Comparison of ENCODE assay signal across 9 cellular contexts in genomic region chr12:57086951-57087688, GRCh38. TPM values are rescaled to one million over a fixed set of nuclear protein-coding genes. Genes with fewer than 3 reads are reported as not detected.
DNase-seq lines count a peak whose midpoint lies in the region; ATAC-seq and TF ChIP-seq lines count a peak whose summit lies in the region.
"Had no signal": no experiment of that assay in that cellular context is flagged by ENCODE, and none has a peak within 500 bp of the region (broad histone marks: within the 10 kb centered on the region; RNA-seq: fewer than 3 reads in every experiment).

No MANE protein-coding gene starts in this region.

- no peaks in the 10 kb centered on the region for H3K27me3 Mint-ChIP-seq in CD4-positive, alpha-beta T cell

- peak overlapping the region; percentile 98 for H3K27ac Mint-ChIP-seq in CD4-positive, alpha-beta T cell

- H3K27me3 ChIP-seq in CD4-positive, alpha-beta T cell (ENCODE audit: control insufficient read depth, insufficient read depth, low read length), result no peaks in the 10 kb centered on the region
- H3K27me3 ChIP-seq in HUES48 (ENCODE audit: control insufficient read depth, insufficient read depth, low read length) (no peaks in the 10 kb centered on the region), right atrium auricular region (no peaks in the 10 kb centered on the region), uterus (no peaks in the 10 kb centered on the region)

- peak; percentile 56 for ATAC-seq in CD4-positive, alpha-beta T cell (ENCODE audit: poor library complexity)
- peak; percentile 36 for ATAC-seq in GM21360 (IDR thresholded peaks at IDR 0.05; ENCODE audit: unreplicated experiment)

- TF ChIP-seq POLR2A in uterus (IDR thresholded peaks at IDR 0.05), result peak; percentile 49 to 84

- CTCF ChIA-PET in CD4-positive, alpha-beta T cell (lab: Charles Lee), result interaction anchor here (0.6 to 2.0 kb wide), 2 partner anchors 18 to 25 kb away, joined by 4 to 12 read pairs (median 5); no protein-coding TSS in a partner anchor

- no peaks in the 10 kb centered on the region for H3K9me3 Mint-ChIP-seq in CD4-positive, alpha-beta T cell

- no peak for TF ChIP-seq CTCF in CD4-positive, alpha-beta T cell (IDR thresholded peaks at IDR 0.05)
- TF ChIP-seq CTCF in right atrium auricular region (IDR thresholded peaks at IDR 0.05), result no peak
- peak in 1 of 4 experiments; percentile 11 for TF ChIP-seq CTCF in uterus (IDR thresholded peaks at IDR 0.05)

- peak overlapping the region; percentile 55 for H3K9ac ChIP-seq in HUES48 (ENCODE audit: low read depth, low read length)

- peak overlapping the region; percentile 99 for H3K27ac ChIP-seq in CD4-positive, alpha-beta T cell (ENCODE audit: low read depth, low read length)
- H3K27ac ChIP-seq in HUES48 (ENCODE audit: low read depth, low read length), result peak overlapping the region; percentile 99
- peak overlapping the region; percentile 97 to 100 for H3K27ac ChIP-seq in right atrium auricular region
- H3K27ac ChIP-seq in uterus, result peak overlapping the region; percentile 96 to 99

- no peaks in the 10 kb centered on the region for H3K9me3 ChIP-seq in CD4-positive, alpha-beta T cell (ENCODE audit: control insufficient read depth, low read length)
- no peaks in the 10 kb centered on the region for H3K9me3 ChIP-seq in HUES48 (ENCODE audit: control insufficient read depth, insufficient read depth, low read length)
- no peaks in the 10 kb centered on the region for H3K9me3 ChIP-seq in right atrium auricular region
- H3K9me3 ChIP-seq in uterus, result no peaks in the 10 kb centered on the region

- intact Hi-C loops in CD4-positive, alpha-beta T cell (cut with DNase I, micrococcal nuclease), result loop anchor here (1.0 to 10.0 kb wide), 3 partner anchors 8 to 452 kb away; partner anchors contain the start of gene BAZ2A (in 1 of the 2)
- intact Hi-C loops in uterus (cut with DNase I; ENCODE audit: low total_unique reads), result no loop called here

- peaks cover 5% of the 10 kb centered on the region for H3K36me3 ChIP-seq in HUES48 (ENCODE audit: control insufficient read depth, insufficient read depth, low read length)
- H3K36me3 ChIP-seq in right atrium auricular region, result peaks cover 11% of the 10 kb centered on the region
- H3K36me3 ChIP-seq in uterus, result no peaks in the 10 kb centered on the region

- peak; percentile 82 to 92 (median 89) for DNase-seq in CD4-positive, alpha-beta T cell
- peak; percentile 84 to 93 (median 90) for DNase-seq in T-helper 1 cell
- peak; percentile 88 for DNase-seq in amniotic epithelial cell (ENCODE audit: low read depth)
- peak; percentile 94 for DNase-seq in right atrium auricular region (ENCODE audit: low spot score)
- DNase-seq in putamen (ENCODE audit: low spot score), result peak; percentile 76
- DNase-seq in uterus, result peak; percentile 96

- peak overlapping the region; percentile 76 for H3K4me3 ChIP-seq in HUES48 (ENCODE audit: low read depth, low read length)
- peak overlapping the region; percentile 58 to 84 for H3K4me3 ChIP-seq in right atrium auricular region
- H3K4me3 ChIP-seq in uterus, result peak overlapping the region; percentile 69 to 89

- H3K4me1 ChIP-seq in HUES48 (ENCODE audit: control insufficient read depth, insufficient read depth, low read length) (peaks cover 9% of the 10 kb centered on the region), right atrium auricular region (peaks cover 0 to 43% of the 10 kb centered on the region in 2 donors), uterus (peaks cover 7 to 23% of the 10 kb centered on the region in 2 donors)

- H3K4me3 Mint-ChIP-seq in CD4-positive, alpha-beta T cell, result peak overlapping the region; percentile 98

- H3K36me3 Mint-ChIP-seq in CD4-positive, alpha-beta T cell (ENCODE audit: low read depth), result peaks cover 42% of the 10 kb centered on the region

- H3K4me1 Mint-ChIP-seq in CD4-positive, alpha-beta T cell (ENCODE audit: low read depth), result peaks cover 56% of the 10 kb centered on the region

- POLR2A ChIA-PET in CD4-positive, alpha-beta T cell (lab: Charles Lee), result interaction anchor here (0.6 to 14.4 kb wide), 11 partner anchors 9 to 458 kb away, joined by 3 to 344 read pairs (median 5); partner anchors contain the start of genes NEMP1 and STAT6

RNA-seq across cellular contexts. Expression of gene NAB2, which starts 1.8 kb away (rescaled TPM):
- total RNA-seq in CD4-positive, alpha-beta T cell, result 1 to 10 TPM; 4.8 to 6.1 TPM
- total RNA-seq in right atrium auricular region, result 10 to 100 TPM in 1 of 2 donors, 1 to 10 TPM in 1; 9.0 to 21.1 TPM
- 10 to 100 TPM in 3 of 4 donors, 1 to 10 TPM in 1; 9.1 to 85.8 (median 33.9) TPM for total RNA-seq in uterus

RNA-seq across cellular contexts. Expression of gene NEMP1, which starts 8.5 kb away (rescaled TPM):
- total RNA-seq in CD4-positive, alpha-beta T cell, result 1 to 10 TPM; 7.2 to 9.9 TPM
- total RNA-seq in right atrium auricular region, result 1 to 10 TPM; 1.9 to 2.2 TPM
- total RNA-seq in uterus, result 10 to 100 TPM in 2 of 4 donors, 1 to 10 TPM in 2; 1.5 to 18.0 (median 9.9) TPM

RNA-seq across cellular contexts. Expression of gene STAT6, which starts 24.0 kb away (rescaled TPM):
- 100 to 1,000 TPM; 133 to 144 TPM for total RNA-seq in CD4-positive, alpha-beta T cell
- total RNA-seq in right atrium auricular region (10 to 100 TPM; 34.3 to 64.3 TPM), uterus (100 to 1,000 TPM in 2 of 4 donors, 10 to 100 TPM in 2; 62.5 to 242 (median 94.3) TPM)

RNA-seq across cellular contexts. Expression of gene MYO1A, which starts 37.2 kb away (rescaled TPM):
- 1 to 10 TPM; 1.0 to 1.1 TPM for total RNA-seq in CD4-positive, alpha-beta T cell
- total RNA-seq in right atrium auricular region (under 1 TPM in 1 of 2 donors, not detected in 1; 0.08 TPM), uterus (1 to 10 TPM in 1 of 4 donors, under 1 TPM in 1, not detected in 2; 0.59 to 1.3 TPM)
- total RNA-seq: glomerular endothelial cell had no signal

RNA-seq across cellular contexts. Expression of gene LRP1, which starts 41.2 kb away (rescaled TPM):
- total RNA-seq in CD4-positive, alpha-beta T cell, result 1 to 10 TPM; 6.6 to 8.5 TPM
- total RNA-seq in right atrium auricular region, result 100 to 1,000 TPM in 1 of 2 donors, 10 to 100 TPM in 1; 89.4 to 211 TPM
- 100 to 1,000 TPM; 164 to 507 (median 318) TPM for total RNA-seq in uterus

Comparison
In these comparisons a context has a peak if more than half of its experiments do, and no peak if none do; other contexts are left out.
1. Peak in every context shown above with its lines: DNase-seq, ATAC-seq, H3K4me3 ChIP-seq and H3K27ac ChIP-seq.